ENCODE assay signal across 1 cellular context in the genomic region with DNA sequence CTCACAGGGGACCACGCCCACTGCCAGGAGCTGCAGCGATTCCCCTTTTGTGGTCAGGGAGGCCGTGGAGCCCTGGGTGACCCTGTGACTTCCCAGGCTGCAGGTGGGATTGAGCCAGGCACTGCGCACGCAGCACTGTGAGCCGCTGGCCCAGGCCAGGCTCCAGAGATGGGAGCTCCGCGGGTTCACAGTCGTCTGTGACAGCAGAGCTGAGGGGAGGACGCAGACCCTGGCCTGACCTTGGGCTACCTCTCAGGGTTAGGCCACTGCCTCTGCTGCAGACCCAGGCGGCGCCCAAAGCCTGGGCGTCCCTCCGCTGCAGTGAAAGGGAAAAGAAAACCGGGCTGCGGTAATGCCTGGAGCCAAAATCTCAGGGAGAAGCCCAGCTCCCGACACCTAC.
TF ChIP-seq lines count a peak whose summit lies in the region.

No MANE protein-coding gene starts in this region.

TF ChIP-seq in H1, 55 proteins besides CTCF, POLR2A, EP300 and RAD21 (continued from another document):
- no peak for TF ChIP-seq CEBPB (IDR thresholded peaks at IDR 0.05; ENCODE audit: low read depth, low read length)
- no peak for TF ChIP-seq TBP (IDR thresholded peaks at IDR 0.05; ENCODE audit: low read depth, low read length)
- TF ChIP-seq, protein P1, sequence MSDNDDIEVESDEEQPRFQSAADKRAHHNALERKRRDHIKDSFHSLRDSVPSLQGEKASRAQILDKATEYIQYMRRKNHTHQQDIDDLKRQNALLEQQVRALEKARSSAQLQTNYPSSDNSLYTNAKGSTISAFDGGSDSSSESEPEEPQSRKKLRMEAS (IDR thresholded peaks at IDR 0.05): no peak
- TF ChIP-seq PHF8 (conservative IDR thresholded peaks at IDR 0.05; ENCODE audit: low read depth, low read length): no peak
- TF ChIP-seq GTF2F1 (IDR thresholded peaks at IDR 0.05; ENCODE audit: borderline replicate concordance, low read depth, low read length): no peak
